Comparison of ENCODE assay signal across 8 cellular contexts in the genomic region with DNA sequence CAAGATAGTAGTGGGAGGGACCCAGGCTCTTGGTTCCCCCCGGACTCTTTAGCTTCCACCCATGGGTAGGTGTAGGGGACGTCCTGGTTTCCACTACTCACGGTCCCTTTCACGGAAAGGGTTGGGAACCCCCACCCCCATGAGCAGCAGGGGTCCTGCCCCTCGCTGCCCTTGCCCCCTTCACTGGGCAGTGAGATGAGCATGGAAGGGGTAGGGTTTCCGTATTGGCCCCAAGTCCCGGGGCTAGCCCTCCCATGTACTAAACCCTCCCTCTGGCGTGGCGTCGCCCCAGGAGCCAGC. TPM values are rescaled to one million over a fixed set of nuclear protein-coding genes. Genes with fewer than 3 reads are reported as not detected.
DNase-seq lines count a peak whose midpoint lies in the region; ATAC-seq and TF ChIP-seq lines count a peak whose summit lies in the region.
"Had no signal": no experiment of that assay in that cellular context is flagged by ENCODE, and none has a peak within 500 bp of the region (broad histone marks: within the 10 kb centered on the region; RNA-seq: fewer than 3 reads in every experiment).

No MANE protein-coding gene starts in this region.

- no peaks in the 10 kb centered on the region for H3K9me3 ChIP-seq in HUES48 (ENCODE audit: control insufficient read depth, insufficient read depth, low read length)
- H3K9me3 ChIP-seq in right lobe of liver, result no peaks in the 10 kb centered on the region
- H3K9me3 ChIP-seq in thoracic aorta, result no peaks in the 10 kb centered on the region

- TF ChIP-seq POLR2A in right lobe of liver (IDR thresholded peaks at IDR 0.05), result no peak

- DNase-seq in MCF 10A (ENCODE audit: unreplicated experiment) (no peak), right lobe of liver (no peak), thoracic aorta (ENCODE audit: low spot score) (no peak), iPS-NIHi7 (ENCODE audit: extremely low spot score) (no peak), 8988T (no peak), UCSD-AML1 (lab: John Stamatoyannopoulos, UW; ENCODE audit: unreplicated experiment) (no peak)

- intact Hi-C loops in MCF 10A (cut with micrococcal nuclease) (loop anchor here (1.0 kb wide), 1 partner anchor 18 kb away; no protein-coding TSS in a partner anchor), right lobe of liver (cut with DNase I) (no loop called here)

- no peaks in the 10 kb centered on the region for H3K4me1 ChIP-seq in HUES48 (ENCODE audit: control insufficient read depth, insufficient read depth, low read length)
- peaks cover 0 to 10% (median 0%) of the 10 kb centered on the region in 4 donors for H3K4me1 ChIP-seq in right lobe of liver
- peaks cover 0 to 19% of the 10 kb centered on the region in 2 donors for H3K4me1 ChIP-seq in thoracic aorta (ENCODE audit: control insufficient read depth in 1 of 2, low read depth in 2 of 2)

- H3K4me3 ChIP-seq in HUES48 (ENCODE audit: low read depth, low read length) (peak overlapping the region; percentile 66), right lobe of liver (peak overlapping the region in 2 of 3 donors; percentile 43 to 48), thoracic aorta (peak overlapping the region; percentile 77)

- CTCF ChIA-PET in MCF 10A (lab: Yijun Ruan, JAX), result interaction anchor here (0.6 to 4.3 kb wide), 22 partner anchors 9 to 179 kb away, joined by 3 to 43 read pairs (median 4); a partner anchor contains a TSS

- H3K9ac ChIP-seq in HUES48 (ENCODE audit: low read depth, low read length), result no peak overlapping the region

- WGBS in right lobe of liver (ENCODE audit: insufficient coverage, low coverage, low lambda C conversion rate, missing lambda C conversion rate), result 15% methylated on average over 4 of the region's 10 CpGs

- H3K36me3 Mint-ChIP-seq in MCF 10A (ENCODE audit: insufficient read depth, unreplicated experiment), result peaks cover 5% of the 10 kb centered on the region

- peaks cover 3% of the 10 kb centered on the region; the same call in 1 of the 2 replicates for H3K36me3 ChIP-seq in HUES48 (ENCODE audit: control insufficient read depth, insufficient read depth, low read length)
- H3K36me3 ChIP-seq in right lobe of liver, result peaks cover 0 to 5% (median under 1%) of the 10 kb centered on the region in 4 donors
- H3K36me3 ChIP-seq in thoracic aorta, result peaks cover 11% of the 10 kb centered on the region

- ATAC-seq in right lobe of liver, result no peak
- no peak for ATAC-seq in thoracic aorta (ENCODE audit: insufficient number of reproducible peaks, low FRiP score, low read depth)

- TF ChIP-seq CTCF in MCF 10A (IDR thresholded peaks at IDR 0.05; ENCODE audit: unreplicated experiment) (no peak), right lobe of liver (IDR thresholded peaks at IDR 0.05) (no peak), thoracic aorta (IDR thresholded peaks at IDR 0.05) (no peak)

- H3K27me3 ChIP-seq in HUES48 (ENCODE audit: control insufficient read depth, insufficient read depth, low read length) (peaks cover 67% of the 10 kb centered on the region), right lobe of liver (peaks cover 0 to 5% of the 10 kb centered on the region in 2 donors), thoracic aorta (replicated peaks; ENCODE audit: insufficient read depth) (no peaks in the 10 kb centered on the region)

- H3K9me3 Mint-ChIP-seq in MCF 10A (ENCODE audit: unreplicated experiment), result no peaks in the 10 kb centered on the region
- H3K9me3 Mint-ChIP-seq: activated naive CD4-positive, alpha-beta T cell treated with anti-CD3 and anti-CD28 coated beads, Interleukin-2, amount 50 U/mL, for 24 hours had no signal

- H3K27me3 Mint-ChIP-seq in MCF 10A (ENCODE audit: insufficient read depth, unreplicated experiment), result no peaks in the 10 kb centered on the region
- H3K27me3 Mint-ChIP-seq: activated naive CD4-positive, alpha-beta T cell treated with anti-CD3 and anti-CD28 coated beads, Interleukin-2, amount 50 U/mL, for 24 hours had no signal

- no peak overlapping the region for H3K27ac ChIP-seq in HUES48 (ENCODE audit: low read depth, low read length)
- no peak overlapping the region for H3K27ac ChIP-seq in right lobe of liver
- no peak overlapping the region for H3K27ac ChIP-seq in thoracic aorta

- POLR2A ChIA-PET in MCF 10A (lab: Yijun Ruan, JAX), result interaction anchor here (0.8 to 2.7 kb wide), 11 partner anchors 10 to 142 kb away, joined by 3 to 17 read pairs (median 6); a partner anchor contains a TSS

- BruUV-seq in MCF 10A (replicated peaks; lab: Mats Ljungman, UMichigan), result no TSS peak

- no peaks in the 10 kb centered on the region for H3K4me1 Mint-ChIP-seq in MCF 10A (ENCODE audit: insufficient read depth, unreplicated experiment)

- H3K27ac Mint-ChIP-seq in MCF 10A (ENCODE audit: low read depth, unreplicated experiment), result peak overlapping the region; percentile 83
- H3K27ac Mint-ChIP-seq: activated naive CD4-positive, alpha-beta T cell treated with anti-CD3 and anti-CD28 coated beads, Interleukin-2, amount 50 U/mL, for 24 hours had no signal

- H3K4me3 Mint-ChIP-seq in MCF 10A (ENCODE audit: unreplicated experiment), result peak overlapping the region; percentile 82
- H3K4me3 Mint-ChIP-seq: activated naive CD4-positive, alpha-beta T cell treated with anti-CD3 and anti-CD28 coated beads, Interleukin-2, amount 50 U/mL, for 24 hours had no signal

RNA-seq across cellular contexts. Expression of a gene that starts 12.7 kb away (rescaled TPM):
- total RNA-seq in MCF 10A (2022) (0.19 TPM in 1 of 2 replicates, not detected in the other), right lobe of liver (under 1 TPM; 0.26 to 0.87 (median 0.57) TPM), thoracic aorta (1 to 10 TPM; 1.2 to 3.5 TPM)

RNA-seq across cellular contexts. Expression of a gene that starts 19.0 kb away (rescaled TPM):
- total RNA-seq in MCF 10A (2022), result 24.8 and 30.9 TPM in 2 replicates
- total RNA-seq in right lobe of liver, result 10 to 100 TPM; 15.1 to 34.4 (median 20.6) TPM
- total RNA-seq in thoracic aorta, result 100 to 1,000 TPM in 1 of 2 donors, 10 to 100 TPM in 1; 58.8 to 115 TPM

RNA-seq across cellular contexts. Expression of a gene that starts 26.3 kb away (rescaled TPM):
- 117 and 123 TPM in 2 replicates for total RNA-seq in MCF 10A (2022)
- total RNA-seq in right lobe of liver, result 10 to 100 TPM; 23.3 to 47.3 (median 31.8) TPM
- total RNA-seq in thoracic aorta, result 10 to 100 TPM; 52.3 to 72.8 TPM

RNA-seq across cellular contexts. Expression of a gene that starts 29.1 kb away (rescaled TPM):
- 8.7 and 12.5 TPM in 2 replicates for total RNA-seq in MCF 10A (2022)
- 1 to 10 TPM; 2.1 to 3.9 (median 3.3) TPM for total RNA-seq in right lobe of liver
- total RNA-seq in thoracic aorta, result 10 to 100 TPM in 1 of 2 donors, 1 to 10 TPM in 1; 8.8 to 11.2 TPM

RNA-seq across cellular contexts. Expression of a gene that starts 31.9 kb away (rescaled TPM):
- total RNA-seq in MCF 10A (2022) (125 and 173 TPM in 2 replicates), right lobe of liver (100 to 1,000 TPM; 179 to 245 (median 210) TPM), thoracic aorta (100 to 1,000 TPM; 253 to 381 TPM)
